In genomic region chr19:10095622-10095947, GRCh38 we compare ENCODE assay signal across 1 cellular context.
TF ChIP-seq lines count a peak whose summit lies in the region.

No MANE protein-coding gene starts in this region.

TF ChIP-seq in H1, 55 proteins besides CTCF, POLR2A, EP300 and RAD21:
- TF ChIP-seq JUND (IDR thresholded peaks at IDR 0.05; ENCODE audit: low read length) (no peak), SAP30 (IDR thresholded peaks at IDR 0.05; ENCODE audit: insufficient read depth, insufficient replicate concordance, low read length) (no peak), RNF2 (IDR thresholded peaks at IDR 0.05; ENCODE audit: borderline replicate concordance, low read depth, low read length, missing control alignments, poor library complexity, severe bottlenecking) (no peak), PHF8 (conservative IDR thresholded peaks at IDR 0.05; ENCODE audit: low read depth, low read length) (no peak), HDAC6 (IDR thresholded peaks at IDR 0.05; ENCODE audit: low read depth, low read length) (no peak), EGR1 (IDR thresholded peaks at IDR 0.05; ENCODE audit: borderline replicate concordance, low read depth, low read length) (no peak), TAF7 (optimal IDR thresholded peaks at IDR 0.05; ENCODE audit: borderline replicate concordance, low read depth, low read length) (no peak), GABPA (IDR thresholded peaks at IDR 0.05; ENCODE audit: borderline replicate concordance, insufficient read depth, low read length) (no peak), SRF (IDR thresholded peaks at IDR 0.05; ENCODE audit: low read depth, low read length) (no peak), SUZ12 (IDR thresholded peaks at IDR 0.05; ENCODE audit: low read length) (no peak), NRF1 (IDR thresholded peaks at IDR 0.05; ENCODE audit: low read depth, low read length) (no peak), BCL11A (IDR thresholded peaks at IDR 0.05; ENCODE audit: low read depth in 2 of 2, low read length in 2 of 2) (no peak), TBP (IDR thresholded peaks at IDR 0.05; ENCODE audit: low read depth, low read length) (no peak), TCF12 (IDR thresholded peaks at IDR 0.05; ENCODE audit: low read depth, low read length) (no peak), CREB1 (IDR thresholded peaks at IDR 0.05) (no peak)
